Comparison of ENCODE assay signal across 22 cellular contexts in genomic region chr7:96284240-96284639, GRCh38.
"Had no signal": no experiment of that assay in that cellular context is flagged by ENCODE, and none has a peak within 500 bp of the region (broad histone marks: within the 10 kb centered on the region; RNA-seq: fewer than 3 reads in every experiment).

No MANE protein-coding gene starts in this region.

- H3K27me3 Mint-ChIP-seq: memory B cell; natural killer cell treated with Interleukin-12 subunit alpha and Interleukin-12 subunit beta and Interleukin-15 and Interleukin-18, amount 100 ng/mL, for 72 hours; type B pancreatic cell had no signal

- H3K9ac ChIP-seq: neural progenitor cell had no signal

- H3K4me3 Mint-ChIP-seq: memory B cell, mesothelial cell of epicardium, neural progenitor cell, type B pancreatic cell had no signal

- H2AFZ ChIP-seq: hepatocyte, neural progenitor cell had no signal

- H3K36me3 ChIP-seq: left ventricle myocardium inferior, lower lobe of right lung, neural progenitor cell, ovary, right atrium auricular region, sigmoid colon, suprapubic skin, thyroid gland had no signal

- H3K36me3 Mint-ChIP-seq: natural killer cell treated with Interleukin-12 subunit alpha and Interleukin-12 subunit beta and Interleukin-15 and Interleukin-18, amount 100 ng/mL, for 72 hours had no signal

- H3K27ac Mint-ChIP-seq: memory B cell, mesothelial cell of epicardium, neural progenitor cell, type B pancreatic cell had no signal

- DNase-seq: effector CD4-positive, alpha-beta T cell; foreskin melanocyte; head of caudate nucleus; kidney; left cardiac atrium; left ventricle myocardium inferior; lower lobe of right lung; nucleus accumbens; ovary; sigmoid colon; stimulated activated CD4-positive, alpha-beta T cell treated with anti-CD3 and anti-CD28 coated beads, Interleukin-4, amount 100 ng/mL, for 4 hours; stimulated activated naive CD4-positive, alpha-beta T cell; thyroid gland had no signal

- H3K4me1 Mint-ChIP-seq: neural progenitor cell had no signal

- H3K4me2 ChIP-seq: hepatocyte, neural progenitor cell had no signal

- H3K4me1 ChIP-seq: lower lobe of right lung, neural progenitor cell, thyroid gland had no signal

- ATAC-seq: left cardiac atrium, lower lobe of right lung had no signal

- H3K4me3 ChIP-seq: hepatocyte, left ventricle myocardium inferior, lower lobe of right lung, neural progenitor cell, ovary, right atrium auricular region, sigmoid colon, skin epidermis, suprapubic skin, thyroid gland had no signal

- H3K9me3 ChIP-seq: left ventricle myocardium inferior, lower lobe of right lung, ovary, right atrium auricular region, sigmoid colon, suprapubic skin, thyroid gland had no signal

- H3K27me3 ChIP-seq: hepatocyte, neural progenitor cell, ovary, right atrium auricular region, sigmoid colon, suprapubic skin, thyroid gland had no signal

- H3K27ac ChIP-seq: hepatocyte, left ventricle myocardium inferior, lower lobe of right lung, neural progenitor cell, ovary, right atrium auricular region, sigmoid colon, suprapubic skin, thyroid gland had no signal
